ENCODE assay signal across 9 cellular contexts in the genomic region with DNA sequence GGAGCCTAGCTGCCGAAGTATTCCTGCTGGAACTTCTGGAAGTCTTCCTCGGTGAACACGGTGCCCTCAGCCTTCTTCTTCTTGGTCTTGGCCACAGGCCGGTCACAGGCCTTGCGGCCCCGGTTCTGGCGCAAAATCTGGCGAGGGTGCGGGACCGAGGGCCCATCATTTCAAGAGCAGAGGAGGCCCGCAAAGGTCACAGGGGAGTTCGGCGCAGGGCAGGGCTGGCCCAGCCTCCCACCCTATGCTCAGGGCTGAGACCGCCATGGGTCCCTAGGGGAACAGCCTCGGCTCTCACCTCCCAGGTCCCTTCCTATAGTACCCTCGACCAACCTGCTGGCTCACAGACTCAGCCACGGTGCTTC. TPM values are rescaled to one million over a fixed set of nuclear protein-coding genes. Genes with fewer than 3 reads are reported as not detected.
DNase-seq lines count a peak whose midpoint lies in the region; ATAC-seq and TF ChIP-seq lines count a peak whose summit lies in the region.
"Had no signal": no experiment of that assay in that cellular context is flagged by ENCODE, and none has a peak within 500 bp of the region (broad histone marks: within the 10 kb centered on the region; RNA-seq: fewer than 3 reads in every experiment).

No MANE protein-coding gene starts in this region.

- no peak for TF ChIP-seq POLR2A in uterus (IDR thresholded peaks at IDR 0.05)
- no peak for TF ChIP-seq POLR2A in ovary (IDR thresholded peaks at IDR 0.05)

- H3K4me1 ChIP-seq in right atrium auricular region = peaks cover 0 to 67% of the 10 kb centered on the region in 2 donors
- H3K4me1 ChIP-seq in adipocyte (ENCODE audit: control insufficient read depth, insufficient read depth, low read length) = peaks cover 56% of the 10 kb centered on the region
- peaks cover 17 to 69% of the 10 kb centered on the region in 2 donors for H3K4me1 ChIP-seq in muscle layer of duodenum (ENCODE audit: control insufficient read depth in 1 of 2, insufficient read depth in 2 of 2, low read length in 2 of 2)
- H3K4me1 ChIP-seq in uterus = peaks cover 8 to 33% of the 10 kb centered on the region in 2 donors
- peaks cover 16% of the 10 kb centered on the region for H3K4me1 ChIP-seq in ovary (ENCODE audit: insufficient read depth)

- H3K36me3 ChIP-seq in right atrium auricular region (peaks cover 23% of the 10 kb centered on the region), adipocyte (ENCODE audit: control insufficient read depth, insufficient read depth, low read length, severe bottlenecking) (peaks cover 34% of the 10 kb centered on the region), muscle layer of duodenum (ENCODE audit: control insufficient read depth in 1 of 2, insufficient read depth in 2 of 2, low read length in 2 of 2) (peaks cover 10 to 13% of the 10 kb centered on the region in 2 donors), uterus (no peaks in the 10 kb centered on the region), ovary (no peaks in the 10 kb centered on the region)

- WGBS in ovary, 3 donors = 46 to 59% (median 52%) methylated on average over 17 of the region's 17 CpGs

- H3K9me3 ChIP-seq in right atrium auricular region = no peaks in the 10 kb centered on the region
- H3K9me3 ChIP-seq in adipocyte (ENCODE audit: control insufficient read depth, low read length) = no peaks in the 10 kb centered on the region
- no peaks in the 10 kb centered on the region for H3K9me3 ChIP-seq in muscle layer of duodenum (ENCODE audit: control insufficient read depth in 1 of 2, low read length in 2 of 2)
- no peaks in the 10 kb centered on the region for H3K9me3 ChIP-seq in uterus
- H3K9me3 ChIP-seq in ovary = no peaks in the 10 kb centered on the region

- no peak for TF ChIP-seq EP300 in ovary (IDR thresholded peaks at IDR 0.05)

- H3K27me3 ChIP-seq in right atrium auricular region (no peaks in the 10 kb centered on the region), adipocyte (replicated peaks; ENCODE audit: control insufficient read depth, insufficient read depth, low read length) (no peaks in the 10 kb centered on the region), muscle layer of duodenum (ENCODE audit: low read depth, low read length) (no peaks in the 10 kb centered on the region), uterus (no peaks in the 10 kb centered on the region), ovary (no peaks in the 10 kb centered on the region)

- ATAC-seq in left ventricle myocardium superior = no peak

- H3K4me3 ChIP-seq in right atrium auricular region = peak overlapping the region in 1 of 2 donors; percentile 23
- no peak overlapping the region for H3K4me3 ChIP-seq in adipocyte (ENCODE audit: low read length)
- peak overlapping the region; percentile 7 to 40 for H3K4me3 ChIP-seq in muscle layer of duodenum (ENCODE audit: low read depth in 1 of 2, low read length in 2 of 2)
- peak overlapping the region in 1 of 2 donors; percentile 2 for H3K4me3 ChIP-seq in uterus
- no peak overlapping the region for H3K4me3 ChIP-seq in ovary

- peak; percentile 24 to 25 for TF ChIP-seq CTCF in right atrium auricular region (IDR thresholded peaks at IDR 0.05)
- no peak for TF ChIP-seq CTCF in uterus (IDR thresholded peaks at IDR 0.05)
- TF ChIP-seq CTCF in ovary (IDR thresholded peaks at IDR 0.05) = no peak

- H3K27ac ChIP-seq in right atrium auricular region (peak overlapping the region in 1 of 2 donors; percentile 63), muscle layer of duodenum (ENCODE audit: low read length) (peak overlapping the region; percentile 31), uterus (peak overlapping the region; percentile 35 to 51), ovary (no peak overlapping the region)

- H3K9ac ChIP-seq in adipocyte (ENCODE audit: low read length) = peak overlapping the region; percentile 97

- intact Hi-C loops in left ventricle myocardium superior (cut with micrococcal nuclease) (no loop called here), uterus (cut with DNase I; ENCODE audit: low total_unique reads) (no loop called here), ovary (cut with DNase I) (loop anchor here (5.0 to 10.0 kb wide), 7 partner anchors 125 to 665 kb away; a partner anchor contains a TSS)

- DNase-seq in right atrium auricular region (ENCODE audit: low spot score) (no peak), left ventricle myocardium superior (no peak), adipocyte (ENCODE audit: low read depth) (no peak), uterus (no peak), ovary (no peak), NCI-H1694 (lab: John Stamatoyannopoulos, UW) (no peak), hippocampal formation (lab: John Stamatoyannopoulos, UW) (no peak)

RNA-seq across cellular contexts. Expression of a gene that starts 3.1 kb away (rescaled TPM):
- total RNA-seq in right atrium auricular region (100 to 1,000 TPM in 1 of 2 donors, 10 to 100 TPM in 1; 88.1 to 135 TPM), left ventricle myocardium superior (58.1 TPM), uterus (100 to 1,000 TPM in 1 of 4 donors, 10 to 100 TPM in 3; 24.5 to 125 (median 50.7) TPM), ovary (100 to 1,000 TPM in 1 of 7 donors, 10 to 100 TPM in 6; 41.9 to 117 (median 44.2) TPM)
- 100 to 1,000 TPM in 1 of 2 donors, 1 to 10 TPM in 1; 9.1 to 130 TPM for polyA plus RNA-seq in ovary

RNA-seq across cellular contexts. Expression of a gene that starts 9.1 kb away (rescaled TPM):
- total RNA-seq in right atrium auricular region = 100 to 1,000 TPM; 155 to 256 TPM
- 214 TPM for total RNA-seq in left ventricle myocardium superior
- total RNA-seq in uterus = 100 to 1,000 TPM; 105 to 351 (median 293) TPM
- total RNA-seq in ovary = 100 to 1,000 TPM; 212 to 611 (median 246) TPM
- 100 to 1,000 TPM; 393 to 398 TPM for polyA plus RNA-seq in ovary

RNA-seq across cellular contexts. Expression of a gene that starts 27.4 kb away (rescaled TPM):
- total RNA-seq in right atrium auricular region (10 to 100 TPM; 14.4 to 22.1 TPM), left ventricle myocardium superior (16.1 TPM), uterus (10 to 100 TPM in 3 of 4 donors, 1 to 10 TPM in 1; 6.9 to 23.3 (median 20.6) TPM), ovary (10 to 100 TPM; 13.1 to 23.9 (median 19.9) TPM)
- polyA plus RNA-seq in ovary = 10 to 100 TPM; 11.4 to 19.2 TPM

RNA-seq across cellular contexts. Expression of a gene that starts 41.1 kb away (rescaled TPM):
- total RNA-seq in right atrium auricular region (under 1 TPM in 1 of 2 donors, not detected in 1; 0.08 TPM), left ventricle myocardium superior (not detected), uterus (under 1 TPM in 2 of 4 donors, not detected in 2; under 0.01 to 0.15 TPM), ovary (under 1 TPM in 6 of 7 donors, not detected in 1; 0.05 to 0.23 (median 0.11) TPM)
- under 1 TPM; 0.02 to 0.07 TPM for polyA plus RNA-seq in ovary
- total RNA-seq: bronchial epithelial cell had no signal

Comparison
In these comparisons a context has a peak if more than half of its experiments do, and no peak if none do; other contexts are left out.
1. H3K27ac ChIP-seq: peak in muscle layer of duodenum (single experiment) and uterus (2 of 2); none in ovary (0 of 2).
2. H3K4me3 ChIP-seq: peak in muscle layer of duodenum (2 of 2); none in adipocyte (single experiment) and ovary (single experiment).
3. CTCF ChIP-seq: peak in right atrium auricular region (2 of 2); none in uterus (0 of 4) and ovary (0 of 3).
4. intact Hi-C loops: an anchor here in ovary (5.0 to 10.0 kb wide); none called in left ventricle myocardium superior and uterus.